In genomic region chr5:151298063-151298462, GRCh38 we compare ENCODE assay signal across 9 cellular contexts. TPM values are rescaled to one million over a fixed set of nuclear protein-coding genes. Genes with fewer than 3 reads are reported as not detected.
DNase-seq lines count a peak whose midpoint lies in the region; ATAC-seq, FAIRE-seq and TF ChIP-seq lines count a peak whose summit lies in the region.
"Had no signal": no experiment of that assay in that cellular context is flagged by ENCODE, and none has a peak within 500 bp of the region (broad histone marks: within the 10 kb centered on the region; RNA-seq: fewer than 3 reads in every experiment).

No MANE protein-coding gene starts in this region.

- no peaks in the 10 kb centered on the region for H3K9me3 ChIP-seq in adipocyte (ENCODE audit: control insufficient read depth, low read length)
- H3K9me3 ChIP-seq in right lobe of liver = no peaks in the 10 kb centered on the region
- H3K9me3 ChIP-seq in T-helper 17 cell (ENCODE audit: control insufficient read depth, low read length, poor library complexity, severe bottlenecking) = no peaks in the 10 kb centered on the region

- DNase-seq in GM04503 (ENCODE audit: low read depth) (peak; percentile 45), HTR-8/SVneo (ENCODE audit: insufficient read length, low spot score) (peak; percentile 66), adipocyte (ENCODE audit: low read depth) (peak; percentile 79), right lobe of liver (no peak), T-helper 17 cell (no peak)

- H3K27me3 ChIP-seq in adipocyte (replicated peaks; ENCODE audit: control insufficient read depth, insufficient read depth, low read length) = peaks cover 50% of the 10 kb centered on the region
- H3K27me3 ChIP-seq in right lobe of liver = no peaks in the 10 kb centered on the region

- 67% methylated on average over 4 of the region's 4 CpGs for WGBS in right lobe of liver (ENCODE audit: insufficient coverage, low coverage, low lambda C conversion rate, missing lambda C conversion rate)

- peaks cover 41% of the 10 kb centered on the region for H3K27me3 Mint-ChIP-seq in T-helper 17 cell

- H3K4me3 Mint-ChIP-seq in T-helper 17 cell = no peak overlapping the region

- peak in 3 of 4 donors; percentile 24 to 49 (median 42) for TF ChIP-seq CTCF in right lobe of liver (IDR thresholded peaks at IDR 0.05)

- peak in 3 of 4 donors; percentile 77 to 91 (median 84) for ATAC-seq in right lobe of liver
- ATAC-seq in T-helper 17 cell = no peak
- no peak for ATAC-seq in GM21529 (IDR thresholded peaks at IDR 0.05; ENCODE audit: unreplicated experiment)
- ATAC-seq in GM18867 (IDR thresholded peaks at IDR 0.05; ENCODE audit: unreplicated experiment) = no peak

- H3K36me3 ChIP-seq in adipocyte (ENCODE audit: control insufficient read depth, insufficient read depth, low read length, severe bottlenecking) (no peaks in the 10 kb centered on the region), right lobe of liver (no peaks in the 10 kb centered on the region)

- intact Hi-C loops in right lobe of liver (cut with DNase I) = no loop called here

- H3K36me3 Mint-ChIP-seq in T-helper 17 cell (ENCODE audit: low read depth) = peaks cover 2% of the 10 kb centered on the region

- H3K9ac ChIP-seq in adipocyte (ENCODE audit: low read length) = no peak overlapping the region

- H3K4me3 ChIP-seq in adipocyte (ENCODE audit: low read length) (no peak overlapping the region), right lobe of liver (no peak overlapping the region)

- H3K27ac Mint-ChIP-seq in T-helper 17 cell = no peak overlapping the region

- TF ChIP-seq POLR2A in right lobe of liver (IDR thresholded peaks at IDR 0.05) = no peak

- H3K27ac ChIP-seq in right lobe of liver = no peak overlapping the region

- H3K4me1 ChIP-seq in adipocyte (ENCODE audit: control insufficient read depth, insufficient read depth, low read length) (peaks cover 11% of the 10 kb centered on the region), right lobe of liver (no peaks in the 10 kb centered on the region)

- peaks cover 2% of the 10 kb centered on the region for H3K4me1 Mint-ChIP-seq in T-helper 17 cell

- FAIRE-seq in HTR-8/SVneo (lab: Jason Lieb, UNC) = no peak

RNA-seq across cellular contexts. Expression of gene SLC36A3, which starts 5.5 kb away (rescaled TPM):
- not detected for total RNA-seq in right lobe of liver
- total RNA-seq in T-helper 17 cell = not detected
- total RNA-seq: mononuclear cell; T-helper 2 cell treated with Interferon-gamma antibody and Interleukin-4, amounts not matched to agents 100 ng/mL and 5 ng/mL, for 36 hours had no signal

RNA-seq across cellular contexts. Expression of gene GM2A, which starts 45.1 kb away (rescaled TPM):
- total RNA-seq in right lobe of liver (10 to 100 TPM; 11.7 to 23.6 (median 20.3) TPM), T-helper 17 cell (10 to 100 TPM in 1 of 2 donors, 1 to 10 TPM in 1; 6.0 to 13.4 TPM)

RNA-seq across cellular contexts. Expression of gene SLC36A2, which starts 49.3 kb away (rescaled TPM):
- total RNA-seq in right lobe of liver (not detected), T-helper 17 cell (not detected)
- total RNA-seq: mononuclear cell; T-helper 2 cell treated with Interferon-gamma antibody and Interleukin-4, amounts not matched to agents 100 ng/mL and 5 ng/mL, for 36 hours had no signal

Comparison
In these comparisons a context has a peak if more than half of its experiments do, and no peak if none do; other contexts are left out.
1. DNase-seq: peak in GM04503 (single experiment), HTR-8/SVneo (single experiment) and adipocyte (single experiment); none in right lobe of liver (0 of 3) and T-helper 17 cell (0 of 3).
2. ATAC-seq: peak in right lobe of liver (3 of 4); none in T-helper 17 cell (single experiment), GM21529 (single experiment) and GM18867 (single experiment).